Comparison of ENCODE assay signal across 8 cellular contexts in genomic region chr6:7910654-7911344, GRCh38. TPM values are rescaled to one million over a fixed set of nuclear protein-coding genes. Genes with fewer than 3 reads are reported as not detected.
DNase-seq lines count a peak whose midpoint lies in the region; ATAC-seq and TF ChIP-seq lines count a peak whose summit lies in the region.

Gene TXNDC5 (minus strand): TSS chr6:7910788. CDS start chr6:7910776, 12 bp downstream.

- ATAC-seq in GM18505 (IDR thresholded peaks at IDR 0.05; ENCODE audit: unreplicated experiment) (peak; percentile 72), HG02840 (IDR thresholded peaks at IDR 0.05; ENCODE audit: low FRiP score, unreplicated experiment) (peak; percentile 71)

- TF ChIP-seq POLR2A in GM18505 (IDR thresholded peaks at IDR 0.05; ENCODE audit: borderline replicate concordance, extremely low read depth, insufficient read depth, insufficient read length): peak; percentile 75
- no peak for TF ChIP-seq POLR2A in breast epithelium (IDR thresholded peaks at IDR 0.05)

- H3K4me3 ChIP-seq in breast epithelium (peak within 1 kb of the TSS; percentile 71 to 100 (median 88)), skin epidermis (peak within 1 kb of the TSS; percentile 58 to 97 (median 86))

- peak within 1 kb of the TSS; percentile 58 for H3K27ac ChIP-seq in VCaP
- H3K27ac ChIP-seq in breast epithelium: peak within 1 kb of the TSS; percentile 76 to 83
- peak within 1 kb of the TSS; percentile 68 to 95 (median 86) for H3K27ac ChIP-seq in skin epidermis

- intact Hi-C loops in breast epithelium (cut with DNase I; ENCODE audit: low total_unique reads): no loop called here

- H3K36me3 ChIP-seq in breast epithelium: no peaks in the 10 kb centered on the region

- no peak for TF ChIP-seq CTCF in VCaP (conservative IDR thresholded peaks at IDR 0.05)
- TF ChIP-seq CTCF in breast epithelium (IDR thresholded peaks at IDR 0.05): no peak

- H3K27me3 ChIP-seq in breast epithelium: no peaks in the 10 kb centered on the region

- no peaks in the 10 kb centered on the region for H3K4me1 ChIP-seq in breast epithelium

- DNase-seq in NCI-H1694 treated with DMSO at 0.1 percent for 48 hours (lab: John Stamatoyannopoulos, UW) (peak; percentile 63), breast epithelium (ENCODE audit: low spot score in 2 of 2) (peak; percentile 36 to 73), iPS-NIHi11 (ENCODE audit: low spot score) (peak; percentile 97), DMS79 treated with DMSO at 0.1 percent for 48 hours (lab: John Stamatoyannopoulos, UW) (no peak)

- H3K9me3 ChIP-seq in breast epithelium: no peaks in the 10 kb centered on the region

RNA-seq across cellular contexts. Expression of gene TXNDC5, which starts in this region (rescaled TPM):
- total RNA-seq in breast epithelium: 100 to 1,000 TPM; 123 to 191 (median 165) TPM
